Comparison of ENCODE assay signal across 11 cellular contexts in genomic region chr17:77495575-77495974, GRCh38.
DNase-seq lines count a peak whose midpoint lies in the region; ATAC-seq and TF ChIP-seq lines count a peak whose summit lies in the region.
"Had no signal": no experiment of that assay in that cellular context is flagged by ENCODE, and none has a peak within 500 bp of the region (broad histone marks: within the 10 kb centered on the region; RNA-seq: fewer than 3 reads in every experiment).

No MANE protein-coding gene starts in this region.

- no peak for ATAC-seq in GM21390 (IDR thresholded peaks at IDR 0.05; ENCODE audit: unreplicated experiment)

- no peak overlapping the region for H3K4me3 Mint-ChIP-seq in chondrocyte (ENCODE audit: unreplicated experiment)
- no peak overlapping the region for H3K4me3 Mint-ChIP-seq in activated T-helper 1 cell treated with anti-CD3 and anti-CD28 coated beads, Interleukin-12 subunit alpha, Interleukin-12 subunit beta, Interleukin-2, Interleukin-4 antibody, amounts not matched to agents 30 ng/mL and 10 ng/mL and 1 ng/mL, durations not matched to agents 14 hours and 24 hours and 36 hours
- H3K4me3 Mint-ChIP-seq: central memory CD8-positive, alpha-beta T cell; effector memory CD8-positive, alpha-beta T cell had no signal

- no peak overlapping the region for H3K4me3 ChIP-seq in GM06990 (replicated peaks; ENCODE audit: low read depth, low read length)
- H3K4me3 ChIP-seq in foreskin fibroblast (ENCODE audit: low read depth in 1 of 2, low read length in 2 of 2), result no peak overlapping the region

- peak; percentile 47 for DNase-seq in activated CD8-positive, alpha-beta memory T cell treated with anti-CD3 and anti-CD28 coated beads, Interleukin-2, amount 50 U/mL, for 48 hours
- DNase-seq in activated CD8-positive, alpha-beta memory T cell treated with anti-CD3 and anti-CD28 coated beads, Interleukin-2, amount 50 U/mL, for 4 hours, result no peak
- DNase-seq in GM06990 (ENCODE audit: extremely low read depth, insufficient read length), result peak; percentile 5
- peak; percentile 57 for DNase-seq in chondrocyte (ENCODE audit: low spot score)
- peak; percentile 56 for DNase-seq in posterior vena cava (ENCODE audit: low spot score)
- no peak for DNase-seq in activated T-helper 1 cell treated with anti-CD3 and anti-CD28 coated beads, Interleukin-12 subunit alpha, Interleukin-12 subunit beta, Interleukin-2, Interleukin-4 antibody, amounts not matched to agents 30 ng/mL and 10 ng/mL and 1 ng/mL, durations not matched to agents 14 hours and 24 hours and 36 hours (ENCODE audit: low spot score)
- no peak for DNase-seq in foreskin fibroblast
- DNase-seq: NCI-H524 treated with DMSO at 0.1 percent for 48 hours had no signal

- peaks cover 18% of the 10 kb centered on the region for H3K36me3 Mint-ChIP-seq in chondrocyte (ENCODE audit: low read depth)
- H3K36me3 Mint-ChIP-seq in activated T-helper 1 cell treated with anti-CD3 and anti-CD28 coated beads, Interleukin-12 subunit alpha, Interleukin-12 subunit beta, Interleukin-2, Interleukin-4 antibody, amounts not matched to agents 30 ng/mL and 10 ng/mL and 1 ng/mL, durations not matched to agents 14 hours and 24 hours and 36 hours (ENCODE audit: low read depth), result peaks cover 23% of the 10 kb centered on the region

- H3K27ac Mint-ChIP-seq in chondrocyte (ENCODE audit: unreplicated experiment), result no peak overlapping the region
- H3K27ac Mint-ChIP-seq in activated T-helper 1 cell treated with anti-CD3 and anti-CD28 coated beads, Interleukin-12 subunit alpha, Interleukin-12 subunit beta, Interleukin-2, Interleukin-4 antibody, amounts not matched to agents 30 ng/mL and 10 ng/mL and 1 ng/mL, durations not matched to agents 14 hours and 24 hours and 36 hours, result no peak overlapping the region

- H3K27me3 ChIP-seq in GM06990 (replicated peaks; ENCODE audit: control insufficient read depth, insufficient read depth, low read length), result no peaks in the 10 kb centered on the region

- peaks cover 3% of the 10 kb centered on the region for H3K4me1 Mint-ChIP-seq in chondrocyte (ENCODE audit: low read depth)
- peaks cover 18% of the 10 kb centered on the region for H3K4me1 Mint-ChIP-seq in activated T-helper 1 cell treated with anti-CD3 and anti-CD28 coated beads, Interleukin-12 subunit alpha, Interleukin-12 subunit beta, Interleukin-2, Interleukin-4 antibody, amounts not matched to agents 30 ng/mL and 10 ng/mL and 1 ng/mL, durations not matched to agents 14 hours and 24 hours and 36 hours (ENCODE audit: low read depth)

- H3K36me3 ChIP-seq in GM06990 (ENCODE audit: control insufficient read depth, insufficient read depth, low read length), result peaks cover 59% of the 10 kb centered on the region

- TF ChIP-seq CTCF in GM06990 (IDR thresholded peaks at IDR 0.05; ENCODE audit: insufficient read depth, low read length, poor library complexity, severe bottlenecking) (no peak), chondrocyte (IDR thresholded peaks at IDR 0.05) (no peak), foreskin fibroblast (IDR thresholded peaks at IDR 0.05; ENCODE audit: low read depth, low read length) (no peak)

- no peaks in the 10 kb centered on the region for H3K9me3 Mint-ChIP-seq in chondrocyte (ENCODE audit: low read depth)
- no peaks in the 10 kb centered on the region for H3K9me3 Mint-ChIP-seq in activated T-helper 1 cell treated with anti-CD3 and anti-CD28 coated beads, Interleukin-12 subunit alpha, Interleukin-12 subunit beta, Interleukin-2, Interleukin-4 antibody, amounts not matched to agents 30 ng/mL and 10 ng/mL and 1 ng/mL, durations not matched to agents 14 hours and 24 hours and 36 hours
- H3K9me3 Mint-ChIP-seq: central memory CD8-positive, alpha-beta T cell; effector memory CD8-positive, alpha-beta T cell had no signal

- no peaks in the 10 kb centered on the region for H3K27me3 Mint-ChIP-seq in chondrocyte (ENCODE audit: low read depth)
- no peaks in the 10 kb centered on the region for H3K27me3 Mint-ChIP-seq in activated T-helper 1 cell treated with anti-CD3 and anti-CD28 coated beads, Interleukin-12 subunit alpha, Interleukin-12 subunit beta, Interleukin-2, Interleukin-4 antibody, amounts not matched to agents 30 ng/mL and 10 ng/mL and 1 ng/mL, durations not matched to agents 14 hours and 24 hours and 36 hours (ENCODE audit: insufficient read depth)
- H3K27me3 Mint-ChIP-seq: central memory CD8-positive, alpha-beta T cell; effector memory CD8-positive, alpha-beta T cell had no signal

- intact Hi-C loops in posterior vena cava (cut with DNase I), result loop anchor here (1.0 to 2.0 kb wide), 3 partner anchors 65 to 166 kb away; no protein-coding TSS in a partner anchor
- intact Hi-C loops in activated T-helper 1 cell treated with anti-CD3 and anti-CD28 coated beads, Interleukin-12 subunit alpha, Interleukin-12 subunit beta, Interleukin-2, Interleukin-4 antibody, amounts not matched to agents 30 ng/mL and 10 ng/mL and 1 ng/mL, durations not matched to agents 14 hours and 24 hours and 36 hours (cut with micrococcal nuclease), result loop anchor here (1.0 to 2.0 kb wide), 5 partner anchors 23 to 164 kb away; no protein-coding TSS in a partner anchor

Comparison
In these comparisons a context has a peak if more than half of its experiments do, and no peak if none do; other contexts are left out.
1. DNase-seq: peak in activated CD8-positive, alpha-beta memory T cell treated with anti-CD3 and anti-CD28 coated beads, Interleukin-2, amount 50 U/mL, for 48 hours (single experiment), GM06990 (single experiment), chondrocyte (single experiment) and posterior vena cava (single experiment); none in activated CD8-positive, alpha-beta memory T cell treated with anti-CD3 and anti-CD28 coated beads, Interleukin-2, amount 50 U/mL, for 4 hours (single experiment), activated T-helper 1 cell treated with anti-CD3 and anti-CD28 coated beads, Interleukin-12 subunit alpha, Interleukin-12 subunit beta, Interleukin-2, Interleukin-4 antibody, amounts not matched to agents 30 ng/mL and 10 ng/mL and 1 ng/mL, durations not matched to agents 14 hours and 24 hours and 36 hours (single experiment) and foreskin fibroblast (0 of 2).